In the genomic region with DNA sequence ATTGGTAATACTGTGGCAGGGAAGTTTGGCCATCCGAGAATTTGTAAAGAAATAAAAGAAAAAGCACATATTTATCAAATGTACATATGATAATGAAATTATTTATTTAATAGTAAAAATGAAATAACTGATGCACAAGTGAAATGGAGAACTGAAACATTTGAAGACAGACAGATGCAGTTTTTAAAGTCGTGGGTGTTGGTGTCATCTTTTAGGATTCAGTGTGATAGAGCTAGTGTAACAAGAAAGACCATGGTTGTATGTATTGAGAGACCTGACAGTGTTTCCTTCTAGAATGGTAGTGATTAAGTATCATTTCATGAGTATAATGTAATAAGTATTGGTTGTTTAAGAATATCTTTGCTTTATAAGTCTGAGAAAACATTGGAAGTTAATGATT, we compare ENCODE assay signal across 1 cellular context.
TF ChIP-seq lines count a peak whose summit lies in the region.

No MANE protein-coding gene starts in this region.

TF ChIP-seq in A549, 52 proteins besides CTCF, POLR2A, EP300 and RAD21:
- TF ChIP-seq HDAC2 (IDR thresholded peaks at IDR 0.05) (no peak), TFCP2L1 (CRISPR knock-in tag; IDR thresholded peaks at IDR 0.05) (no peak), JUN (IDR thresholded peaks at IDR 0.05) (no peak), NFE2L2 (conservative IDR thresholded peaks at IDR 0.05; ENCODE audit: low read length) (no peak), RNF2 (IDR thresholded peaks at IDR 0.05; ENCODE audit: borderline replicate concordance, low read depth) (no peak), MAFK (IDR thresholded peaks at IDR 0.05; ENCODE audit: partially characterized antibody) (no peak), HEYL (CRISPR knock-in tag; IDR thresholded peaks at IDR 0.05) (no peak), EHF (CRISPR knock-in tag; IDR thresholded peaks at IDR 0.05) (no peak), CBX2 (IDR thresholded peaks at IDR 0.05; ENCODE audit: borderline replicate concordance, low read depth) (no peak), MAZ (IDR thresholded peaks at IDR 0.05; ENCODE audit: borderline replicate concordance, low read depth, low read length) (no peak), RARB (CRISPR knock-in tag; IDR thresholded peaks at IDR 0.05) (no peak), RFX5 (IDR thresholded peaks at IDR 0.05) (no peak)
- TF ChIP-seq, protein P1, sequence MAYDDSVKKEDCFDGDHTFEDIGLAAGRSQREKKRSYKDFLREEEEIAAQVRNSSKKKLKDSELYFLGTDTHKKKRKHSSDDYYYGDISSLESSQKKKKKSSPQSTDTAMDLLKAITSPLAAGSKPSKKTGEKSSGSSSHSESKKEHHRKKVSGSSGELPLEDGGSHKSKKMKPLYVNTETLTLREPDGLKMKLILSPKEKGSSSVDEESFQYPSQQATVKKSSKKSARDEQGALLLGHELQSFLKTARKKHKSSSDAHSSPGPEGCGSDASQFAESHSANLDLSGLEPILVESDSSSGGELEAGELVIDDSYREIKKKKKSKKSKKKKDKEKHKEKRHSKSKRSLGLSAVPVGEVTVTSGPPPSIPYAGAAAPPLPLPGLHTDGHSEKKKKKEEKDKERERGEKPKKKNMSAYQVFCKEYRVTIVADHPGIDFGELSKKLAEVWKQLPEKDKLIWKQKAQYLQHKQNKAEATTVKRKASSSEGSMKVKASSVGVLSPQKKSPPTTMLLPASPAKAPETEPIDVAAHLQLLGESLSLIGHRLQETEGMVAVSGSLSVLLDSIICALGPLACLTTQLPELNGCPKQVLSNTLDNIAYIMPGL (CRISPR knock-in tag; IDR thresholded peaks at IDR 0.05; ENCODE audit: borderline replicate concordance) = no peak
- TF ChIP-seq, protein P2, sequence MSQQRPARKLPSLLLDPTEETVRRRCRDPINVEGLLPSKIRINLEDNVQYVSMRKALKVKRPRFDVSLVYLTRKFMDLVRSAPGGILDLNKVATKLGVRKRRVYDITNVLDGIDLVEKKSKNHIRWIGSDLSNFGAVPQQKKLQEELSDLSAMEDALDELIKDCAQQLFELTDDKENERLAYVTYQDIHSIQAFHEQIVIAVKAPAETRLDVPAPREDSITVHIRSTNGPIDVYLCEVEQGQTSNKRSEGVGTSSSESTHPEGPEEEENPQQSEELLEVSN (IDR thresholded peaks at IDR 0.05; ENCODE audit: borderline replicate concordance, low read depth) = no peak
